Comparison of ENCODE assay signal across 21 cellular contexts in the genomic region with DNA sequence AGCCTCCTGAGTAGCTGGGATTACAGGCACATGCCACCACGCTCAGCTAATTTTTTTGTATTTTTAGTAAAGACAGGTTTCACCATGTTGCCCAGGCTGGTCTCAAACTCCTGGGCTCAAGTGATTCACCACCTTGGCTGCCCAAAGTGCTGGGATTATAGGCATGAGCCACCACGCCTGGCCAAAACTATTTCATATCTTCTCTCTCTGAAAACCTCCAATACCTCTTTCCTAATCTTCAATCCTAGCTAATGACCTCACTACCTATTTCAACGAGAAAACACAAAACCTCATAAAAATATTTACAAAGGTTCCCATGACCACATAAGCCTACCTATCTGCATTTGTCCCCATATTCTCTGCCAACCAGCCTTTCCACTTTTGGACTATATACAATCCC. TPM values are rescaled to one million over a fixed set of nuclear protein-coding genes. Genes with fewer than 3 reads are reported as not detected.
"Had no signal": no experiment of that assay in that cellular context is flagged by ENCODE, and none has a peak within 500 bp of the region (broad histone marks: within the 10 kb centered on the region; RNA-seq: fewer than 3 reads in every experiment).

No MANE protein-coding gene starts in this region.

- H3K27me3 Mint-ChIP-seq: activated CD4-positive, alpha-beta T cell treated with anti-CD3 and anti-CD28 coated beads, Interleukin-2, amount 10 ng/mL, durations not matched to agents 24 days and 14 days had no signal

- ATAC-seq: activated CD8-positive, alpha-beta T cell treated with anti-CD3 and anti-CD28 coated beads, Interleukin-2, amount 10 ng/mL, durations not matched to agents 7 days and 5 days; left colon; lower lobe of right lung; sciatic nerve had no signal

- H3K79me2 ChIP-seq: parathyroid adenoma had no signal

- H3K9me3 ChIP-seq: lower lobe of right lung, tibial artery had no signal

- H3K27me3 ChIP-seq: tibial artery had no signal

- H3K36me3 ChIP-seq: lower lobe of right lung, tibial artery had no signal

- H2AFZ ChIP-seq: parathyroid adenoma had no signal

- DNase-seq: activated CD4-positive, alpha-beta T cell treated with anti-CD3 and anti-CD28 coated beads, Interleukin-2, amount 10 ng/mL, durations not matched to agents 24 days and 14 days; activated CD4-positive, CD25-positive, alpha-beta regulatory T cell; activated CD8-positive, alpha-beta T cell treated with anti-CD3 and anti-CD28 coated beads, Interleukin-2, amount 10 ng/mL, durations not matched to agents 7 days and 5 days; activated effector memory CD4-positive, alpha-beta T cell treated with anti-CD3 and anti-CD28 coated beads, Interleukin-2, amount 50 U/mL, for 16 hours; activated naive CD4-positive, alpha-beta T cell treated with anti-CD3 and anti-CD28 coated beads, Interleukin-2, amount 50 U/mL, for 16 hours; activated T-cell treated with anti-CD3 and anti-CD28 coated beads, Interleukin-2, amount 50 U/mL, for 48 hours; dermis blood vessel endothelial cell; effector memory CD4-positive, alpha-beta T cell; islet precursor cell; left colon; lower lobe of right lung; stimulated activated CD4-positive, alpha-beta T cell treated with anti-CD3 and anti-CD28 coated beads, Interleukin-1b, Interleukin-23, amount 100 ng/mL, for 48 hours; stimulated activated CD8-positive, alpha-beta memory T cell treated with anti-CD3 and anti-CD28 coated beads, Interleukin-4, amount 100 ng/mL, for 48 hours; stimulated activated naive CD4-positive, alpha-beta T cell; T1000; tibial artery had no signal

- H3K27ac Mint-ChIP-seq: activated CD4-positive, alpha-beta T cell treated with anti-CD3 and anti-CD28 coated beads, Interleukin-2, amount 10 ng/mL, durations not matched to agents 24 days and 14 days; activated CD8-positive, alpha-beta T cell treated with anti-CD3 and anti-CD28 coated beads, Interleukin-2, amount 10 ng/mL, durations not matched to agents 7 days and 5 days; mesothelial cell of epicardium; nephron had no signal

- H3K27ac ChIP-seq: lower lobe of right lung, parathyroid adenoma, tibial artery had no signal

- H3K4me1 Mint-ChIP-seq: activated CD4-positive, alpha-beta T cell treated with anti-CD3 and anti-CD28 coated beads, Interleukin-2, amount 10 ng/mL, durations not matched to agents 24 days and 14 days; mesothelial cell of epicardium; nephron had no signal

- H3K4me3 ChIP-seq: lower lobe of right lung, tibial artery had no signal

- H3K4me3 Mint-ChIP-seq: activated CD4-positive, alpha-beta T cell treated with anti-CD3 and anti-CD28 coated beads, Interleukin-2, amount 10 ng/mL, durations not matched to agents 24 days and 14 days; activated CD8-positive, alpha-beta T cell treated with anti-CD3 and anti-CD28 coated beads, Interleukin-2, amount 10 ng/mL, durations not matched to agents 7 days and 5 days; mesothelial cell of epicardium; nephron had no signal

- H3K4me1 ChIP-seq: lower lobe of right lung, parathyroid adenoma, tibial artery had no signal

RNA-seq across cellular contexts. Expression of a gene that starts 32.3 kb away (rescaled TPM):
- total RNA-seq: activated CD8-positive, alpha-beta T cell treated with anti-CD3 and anti-CD28 coated beads, Interleukin-2, amount 10 ng/mL, durations not matched to agents 7 days and 5 days; dermis blood vessel endothelial cell; glomerular endothelial cell had no signal
